Comparison of ENCODE assay signal across 24 cellular contexts in genomic region chr22:38482662-38483308, GRCh38. TPM values are rescaled to one million over a fixed set of nuclear protein-coding genes. Genes with fewer than 3 reads are reported as not detected.
A peak's percentile ranks its signal among the peaks of the same experiment; 100 is the strongest.
DNase-seq lines count a peak whose midpoint lies in the region; ATAC-seq and TF ChIP-seq lines count a peak whose summit lies in the region.
"Had no signal": no experiment of that assay in that cellular context is flagged by ENCODE, and none has a peak within 500 bp of the region (broad histone marks: within the 10 kb centered on the region; RNA-seq: fewer than 3 reads in every experiment).

No MANE protein-coding gene starts in this region.

- no peaks in the 10 kb centered on the region for H3K9me3 ChIP-seq in neural progenitor cell (ENCODE audit: low read depth)
- no peaks in the 10 kb centered on the region for H3K9me3 ChIP-seq in aorta (ENCODE audit: control insufficient read depth, low read length)
- H3K9me3 ChIP-seq: BLaER1, left ventricle myocardium inferior, prostate gland, upper lobe of right lung had no signal

- BruUV-seq in Calu3 (replicated peaks; lab: Mats Ljungman, UMichigan) = TSS peak; percentile 55

- intact Hi-C loops in activated CD4-positive, alpha-beta memory T cell treated with anti-CD3 and anti-CD28 coated beads for 36 hours (cut with micrococcal nuclease) = no loop called here
- intact Hi-C loops in Calu3 (cut with micrococcal nuclease; ENCODE audit: unreplicated experiment) = no loop called here
- intact Hi-C loops in aorta (cut with DNase I) = no loop called here

- no peak overlapping the region for H2AFZ ChIP-seq in neural progenitor cell (replicated peaks)

- DNase-seq in activated CD4-positive, alpha-beta memory T cell treated with anti-CD3 and anti-CD28 coated beads for 36 hours = no peak
- DNase-seq in activated CD4-positive, alpha-beta memory T cell treated with anti-CD3 and anti-CD28 coated beads, Interleukin-2, amount 10 ng/mL, durations not matched to agents 7 days and 5 days = no peak
- no peak for DNase-seq in Calu3
- DNase-seq in neural progenitor cell (ENCODE audit: low spot score) = no peak
- no peak for DNase-seq in aorta
- no peak for DNase-seq in D341Med (ENCODE audit: low spot score)
- DNase-seq: activated CD4-positive, alpha-beta T cell treated with anti-CD3 and anti-CD28 coated beads, Interleukin-2, amount 10 ng/mL, durations not matched to agents 24 days and 14 days; activated naive CD4-positive, alpha-beta T cell treated with anti-CD3 and anti-CD28 coated beads, Interleukin-2, amount 10 ng/mL, durations not matched to agents 7 days and 5 days; cortex of kidney; DMS 273 treated with DMSO at 0.1 percent for 48 hours; Karpas-422; left ventricle myocardium inferior; midbrain; NCI-H187; NCI-H748 treated with DMSO at 0.1 percent for 48 hours; stimulated activated CD4-positive, alpha-beta T cell treated with anti-CD3 and anti-CD28 coated beads, Interleukin-4, amount 100 ng/mL, for 24 hours; upper lobe of right lung had no signal

- no peak overlapping the region for H3K4me3 Mint-ChIP-seq in activated CD4-positive, alpha-beta memory T cell treated with anti-CD3 and anti-CD28 coated beads for 36 hours
- no peak overlapping the region for H3K4me3 Mint-ChIP-seq in activated CD4-positive, alpha-beta memory T cell treated with anti-CD3 and anti-CD28 coated beads, Interleukin-2, amount 10 ng/mL, durations not matched to agents 7 days and 5 days
- no peak overlapping the region for H3K4me3 Mint-ChIP-seq in Calu3 (ENCODE audit: low read depth, unreplicated experiment)
- no peak overlapping the region for H3K4me3 Mint-ChIP-seq in activated T-helper 17 cell treated with anti-CD3 and anti-CD28 coated beads, Interleukin-2, amount 50 U/mL, for 72 hours
- H3K4me3 Mint-ChIP-seq in neural progenitor cell = no peak overlapping the region
- H3K4me3 Mint-ChIP-seq: activated CD4-positive, alpha-beta T cell treated with anti-CD3 and anti-CD28 coated beads, Interleukin-2, amount 10 ng/mL, durations not matched to agents 24 days and 14 days; activated naive CD4-positive, alpha-beta T cell treated with anti-CD3 and anti-CD28 coated beads, Interleukin-2, amount 10 ng/mL, durations not matched to agents 7 days and 5 days; neural crest cell had no signal

- H3K27ac Mint-ChIP-seq in activated CD4-positive, alpha-beta memory T cell treated with anti-CD3 and anti-CD28 coated beads for 36 hours = peak overlapping the region; percentile 20
- H3K27ac Mint-ChIP-seq in activated CD4-positive, alpha-beta memory T cell treated with anti-CD3 and anti-CD28 coated beads, Interleukin-2, amount 10 ng/mL, durations not matched to agents 7 days and 5 days = no peak overlapping the region
- H3K27ac Mint-ChIP-seq in Calu3 (ENCODE audit: unreplicated experiment) = peak overlapping the region; percentile 12
- no peak overlapping the region for H3K27ac Mint-ChIP-seq in activated T-helper 17 cell treated with anti-CD3 and anti-CD28 coated beads, Interleukin-2, amount 50 U/mL, for 72 hours
- no peak overlapping the region for H3K27ac Mint-ChIP-seq in neural progenitor cell

- H3K4me1 Mint-ChIP-seq in activated CD4-positive, alpha-beta memory T cell treated with anti-CD3 and anti-CD28 coated beads for 36 hours (ENCODE audit: low read depth) = peaks cover 25% of the 10 kb centered on the region
- peaks cover 8% of the 10 kb centered on the region for H3K4me1 Mint-ChIP-seq in activated CD4-positive, alpha-beta memory T cell treated with anti-CD3 and anti-CD28 coated beads, Interleukin-2, amount 10 ng/mL, durations not matched to agents 7 days and 5 days
- H3K4me1 Mint-ChIP-seq in Calu3 (ENCODE audit: low read depth, unreplicated experiment) = no peaks in the 10 kb centered on the region
- peaks cover 7% of the 10 kb centered on the region for H3K4me1 Mint-ChIP-seq in activated T-helper 17 cell treated with anti-CD3 and anti-CD28 coated beads, Interleukin-2, amount 50 U/mL, for 72 hours
- H3K4me1 Mint-ChIP-seq in neural progenitor cell = peaks cover 4% of the 10 kb centered on the region

- no peaks in the 10 kb centered on the region for H3K27me3 ChIP-seq in neural progenitor cell
- no peaks in the 10 kb centered on the region for H3K27me3 ChIP-seq in aorta (ENCODE audit: control insufficient read depth in 1 of 2, insufficient read depth in 2 of 2, low read length in 1 of 2)
- H3K27me3 ChIP-seq: BLaER1, upper lobe of right lung had no signal

- peaks cover 37% of the 10 kb centered on the region for H4K20me1 ChIP-seq in neural progenitor cell (ENCODE audit: low read depth)

- ATAC-seq in activated T-helper 17 cell treated with anti-CD3 and anti-CD28 coated beads, Interleukin-2, amount 50 U/mL, for 72 hours (replicated peaks) = peak; percentile 32
- ATAC-seq in aorta (ENCODE audit: low FRiP score) (no peak), HG03097 (IDR thresholded peaks at IDR 0.05; ENCODE audit: low FRiP score, unreplicated experiment) (no peak)
- ATAC-seq: Right ventricle myocardium inferior had no signal

- H3K79me2 ChIP-seq in neural progenitor cell (ENCODE audit: low read depth) = no peaks in the 10 kb centered on the region

- 93 to 95% methylated on average over 6 of the region's 6 CpGs for WGBS in aorta, 2 donors

- H3K4me2 ChIP-seq in neural progenitor cell = no peak overlapping the region
- H3K4me2 ChIP-seq: BLaER1 had no signal

- no peaks in the 10 kb centered on the region for H3K4me1 ChIP-seq in neural progenitor cell
- no peaks in the 10 kb centered on the region for H3K4me1 ChIP-seq in aorta (ENCODE audit: control insufficient read depth in 1 of 2, insufficient read depth in 2 of 2, low read length in 2 of 2)
- H3K4me1 ChIP-seq: prostate gland, upper lobe of right lung had no signal

- H3K36me3 ChIP-seq in neural progenitor cell = peaks cover 18% of the 10 kb centered on the region
- H3K36me3 ChIP-seq in aorta (ENCODE audit: control insufficient read depth in 1 of 2, insufficient read depth in 2 of 2, low read length in 1 of 2) = peaks cover 13 to 14% of the 10 kb centered on the region in 2 donors

- TF ChIP-seq CTCF in Calu3 (IDR thresholded peaks at IDR 0.05; ENCODE audit: unreplicated experiment) = no peak
- no peak for TF ChIP-seq CTCF in neural progenitor cell (IDR thresholded peaks at IDR 0.05)

- H3K27me3 Mint-ChIP-seq in activated CD4-positive, alpha-beta memory T cell treated with anti-CD3 and anti-CD28 coated beads for 36 hours = no peaks in the 10 kb centered on the region
- no peaks in the 10 kb centered on the region for H3K27me3 Mint-ChIP-seq in activated CD4-positive, alpha-beta memory T cell treated with anti-CD3 and anti-CD28 coated beads, Interleukin-2, amount 10 ng/mL, durations not matched to agents 7 days and 5 days
- H3K27me3 Mint-ChIP-seq in Calu3 (ENCODE audit: unreplicated experiment) (no peaks in the 10 kb centered on the region), neural progenitor cell (ENCODE audit: insufficient read depth, low read depth) (peaks cover 3% of the 10 kb centered on the region)
- H3K27me3 Mint-ChIP-seq in activated T-helper 17 cell treated with anti-CD3 and anti-CD28 coated beads, Interleukin-2, amount 50 U/mL, for 72 hours = no peaks in the 10 kb centered on the region
- H3K27me3 Mint-ChIP-seq: activated CD4-positive, alpha-beta T cell treated with anti-CD3 and anti-CD28 coated beads, Interleukin-2, amount 10 ng/mL, durations not matched to agents 24 days and 14 days; activated naive CD4-positive, alpha-beta T cell treated with anti-CD3 and anti-CD28 coated beads, Interleukin-2, amount 10 ng/mL, durations not matched to agents 7 days and 5 days had no signal

- no peak overlapping the region for H3K9ac ChIP-seq in neural progenitor cell
- H3K9ac ChIP-seq: BLaER1 had no signal

- H3K4me3 ChIP-seq in neural progenitor cell (no peak overlapping the region), aorta (ENCODE audit: low read length in 2 of 2) (no peak overlapping the region)
- H3K4me3 ChIP-seq: BLaER1, left ventricle myocardium inferior, prostate gland, upper lobe of right lung had no signal

- CTCF ChIA-PET in activated CD4-positive, alpha-beta memory T cell treated with anti-CD3 and anti-CD28 coated beads for 36 hours (lab: Charles Lee) = interaction anchor here (1.4 kb wide), 1 partner anchor 87 kb away, joined by 4 read pairs; the partner anchor contains the start of gene DMC1
- CTCF ChIA-PET in activated CD4-positive, alpha-beta memory T cell treated with anti-CD3 and anti-CD28 coated beads, Interleukin-2, amount 10 ng/mL, durations not matched to agents 7 days and 5 days (lab: Charles Lee) = interaction anchor here (0.6 to 0.9 kb wide), 2 partner anchors 339 to 430 kb away, joined by 3 to 4 read pairs; no protein-coding TSS in a partner anchor
- CTCF ChIA-PET in Calu3 (lab: Charles Lee) = no interaction called here

- H3K27ac ChIP-seq in neural progenitor cell = peak overlapping the region; percentile 67
- H3K27ac ChIP-seq in aorta (ENCODE audit: low read depth in 1 of 2, low read length in 2 of 2) = no peak overlapping the region
- H3K27ac ChIP-seq: BLaER1, left ventricle myocardium inferior, prostate gland, upper lobe of right lung had no signal

- no peaks in the 10 kb centered on the region for H3K9me3 Mint-ChIP-seq in activated CD4-positive, alpha-beta memory T cell treated with anti-CD3 and anti-CD28 coated beads for 36 hours
- H3K9me3 Mint-ChIP-seq in activated CD4-positive, alpha-beta memory T cell treated with anti-CD3 and anti-CD28 coated beads, Interleukin-2, amount 10 ng/mL, durations not matched to agents 7 days and 5 days = no peaks in the 10 kb centered on the region
- no peaks in the 10 kb centered on the region for H3K9me3 Mint-ChIP-seq in Calu3 (ENCODE audit: low read depth, unreplicated experiment)
- H3K9me3 Mint-ChIP-seq in activated T-helper 17 cell treated with anti-CD3 and anti-CD28 coated beads, Interleukin-2, amount 50 U/mL, for 72 hours = no peaks in the 10 kb centered on the region
- no peaks in the 10 kb centered on the region for H3K9me3 Mint-ChIP-seq in neural progenitor cell
- H3K9me3 Mint-ChIP-seq: activated CD4-positive, alpha-beta T cell treated with anti-CD3 and anti-CD28 coated beads, Interleukin-2, amount 10 ng/mL, durations not matched to agents 24 days and 14 days; activated naive CD4-positive, alpha-beta T cell treated with anti-CD3 and anti-CD28 coated beads, Interleukin-2, amount 10 ng/mL, durations not matched to agents 7 days and 5 days; neural crest cell had no signal

- POLR2A ChIA-PET in activated CD4-positive, alpha-beta memory T cell treated with anti-CD3 and anti-CD28 coated beads for 36 hours (lab: Charles Lee) = no interaction called here
- POLR2A ChIA-PET in activated CD4-positive, alpha-beta memory T cell treated with anti-CD3 and anti-CD28 coated beads, Interleukin-2, amount 10 ng/mL, durations not matched to agents 7 days and 5 days (lab: Charles Lee) = interaction anchor here (1.5 to 6.3 kb wide), 3 partner anchors 8 to 13 kb away, joined by 4 to 31 read pairs (median 16); no protein-coding TSS in a partner anchor

- H3F3A ChIP-seq in neural progenitor cell (ENCODE audit: low read depth) = peaks cover 94% of the 10 kb centered on the region

- peaks cover 56% of the 10 kb centered on the region for H3K36me3 Mint-ChIP-seq in activated CD4-positive, alpha-beta memory T cell treated with anti-CD3 and anti-CD28 coated beads for 36 hours
- H3K36me3 Mint-ChIP-seq in activated CD4-positive, alpha-beta memory T cell treated with anti-CD3 and anti-CD28 coated beads, Interleukin-2, amount 10 ng/mL, durations not matched to agents 7 days and 5 days (ENCODE audit: low read depth) = peaks cover 75% of the 10 kb centered on the region
- H3K36me3 Mint-ChIP-seq in Calu3 (ENCODE audit: insufficient read depth, unreplicated experiment) (peaks cover 93% of the 10 kb centered on the region), neural progenitor cell (peaks cover 53% of the 10 kb centered on the region)
- peaks cover 84% of the 10 kb centered on the region for H3K36me3 Mint-ChIP-seq in activated T-helper 17 cell treated with anti-CD3 and anti-CD28 coated beads, Interleukin-2, amount 50 U/mL, for 72 hours (ENCODE audit: low read depth)

RNA-seq across cellular contexts. Expression of gene KDELR3, which starts 14.9 kb away (rescaled TPM):
- total RNA-seq in activated CD4-positive, alpha-beta memory T cell treated with anti-CD3 and anti-CD28 coated beads for 36 hours = under 1 TPM; 0.94 to 0.97 TPM
- total RNA-seq in activated CD4-positive, alpha-beta memory T cell treated with anti-CD3 and anti-CD28 coated beads, Interleukin-2, amount 10 ng/mL, durations not matched to agents 7 days and 5 days = under 1 TPM; 0.75 to 0.88 TPM
- total RNA-seq in Calu3 (2022) = 16.1 and 18.7 TPM in 2 replicates
- under 1 TPM; 0.32 to 0.40 TPM for total RNA-seq in activated T-helper 17 cell treated with anti-CD3 and anti-CD28 coated beads, Interleukin-2, amount 50 U/mL, for 72 hours
- total RNA-seq in neural progenitor cell (ENCODE audit: low replicate concordance) = 3.4 and 4.6 TPM in 2 replicates
- 10 to 100 TPM; 12.9 to 24.0 TPM for total RNA-seq in aorta
- 10 to 100 TPM; 17.6 to 25.8 TPM for polyA plus RNA-seq in aorta

RNA-seq across cellular contexts. Expression of gene DDX17, which starts 23.3 kb away (rescaled TPM):
- 100 to 1,000 TPM; 353 to 358 TPM for total RNA-seq in activated CD4-positive, alpha-beta memory T cell treated with anti-CD3 and anti-CD28 coated beads for 36 hours
- total RNA-seq in activated CD4-positive, alpha-beta memory T cell treated with anti-CD3 and anti-CD28 coated beads, Interleukin-2, amount 10 ng/mL, durations not matched to agents 7 days and 5 days = 100 to 1,000 TPM; 511 to 521 TPM
- total RNA-seq in Calu3 (2022) (342 and 344 TPM in 2 replicates), neural progenitor cell (ENCODE audit: low replicate concordance) (621 and 672 TPM in 2 replicates), aorta (100 to 1,000 TPM; 377 to 555 TPM)
- total RNA-seq in activated T-helper 17 cell treated with anti-CD3 and anti-CD28 coated beads, Interleukin-2, amount 50 U/mL, for 72 hours = 100 to 1,000 TPM; 373 to 600 TPM
- 100 to 1,000 TPM in 1 of 2 donors, 10 to 100 TPM in 1; 50.0 to 355 TPM for polyA plus RNA-seq in aorta

RNA-seq across cellular contexts. Expression of gene KCNJ4, which starts 27.8 kb away (rescaled TPM):
- not detected for total RNA-seq in activated CD4-positive, alpha-beta memory T cell treated with anti-CD3 and anti-CD28 coated beads for 36 hours
- not detected for total RNA-seq in activated CD4-positive, alpha-beta memory T cell treated with anti-CD3 and anti-CD28 coated beads, Interleukin-2, amount 10 ng/mL, durations not matched to agents 7 days and 5 days
- total RNA-seq in Calu3 (2022) = not detected in 2 replicates
- total RNA-seq in activated T-helper 17 cell treated with anti-CD3 and anti-CD28 coated beads, Interleukin-2, amount 50 U/mL, for 72 hours = not detected
- 0.82 and 4.6 TPM in 2 replicates for total RNA-seq in neural progenitor cell (ENCODE audit: low replicate concordance)
- total RNA-seq in aorta = not detected
- not detected for polyA plus RNA-seq in aorta
- total RNA-seq: activated CD4-positive, alpha-beta T cell treated with anti-CD3 and anti-CD28 coated beads, Interleukin-2, amount 10 ng/mL, durations not matched to agents 24 days and 14 days; skeletal muscle tissue; upper lobe of right lung had no signal

Comparison
In these comparisons a context has a peak if more than half of its experiments do, and no peak if none do; other contexts are left out.
1. H3K27ac Mint-ChIP-seq: peak in activated CD4-positive, alpha-beta memory T cell treated with anti-CD3 and anti-CD28 coated beads for 36 hours (single experiment) and Calu3 (single experiment); none in activated CD4-positive, alpha-beta memory T cell treated with anti-CD3 and anti-CD28 coated beads, Interleukin-2, amount 10 ng/mL, durations not matched to agents 7 days and 5 days (single experiment), activated T-helper 17 cell treated with anti-CD3 and anti-CD28 coated beads, Interleukin-2, amount 50 U/mL, for 72 hours (single experiment) and neural progenitor cell (single experiment).